8 cellular contexts compared by ENCODE assay signal in the genomic region with DNA sequence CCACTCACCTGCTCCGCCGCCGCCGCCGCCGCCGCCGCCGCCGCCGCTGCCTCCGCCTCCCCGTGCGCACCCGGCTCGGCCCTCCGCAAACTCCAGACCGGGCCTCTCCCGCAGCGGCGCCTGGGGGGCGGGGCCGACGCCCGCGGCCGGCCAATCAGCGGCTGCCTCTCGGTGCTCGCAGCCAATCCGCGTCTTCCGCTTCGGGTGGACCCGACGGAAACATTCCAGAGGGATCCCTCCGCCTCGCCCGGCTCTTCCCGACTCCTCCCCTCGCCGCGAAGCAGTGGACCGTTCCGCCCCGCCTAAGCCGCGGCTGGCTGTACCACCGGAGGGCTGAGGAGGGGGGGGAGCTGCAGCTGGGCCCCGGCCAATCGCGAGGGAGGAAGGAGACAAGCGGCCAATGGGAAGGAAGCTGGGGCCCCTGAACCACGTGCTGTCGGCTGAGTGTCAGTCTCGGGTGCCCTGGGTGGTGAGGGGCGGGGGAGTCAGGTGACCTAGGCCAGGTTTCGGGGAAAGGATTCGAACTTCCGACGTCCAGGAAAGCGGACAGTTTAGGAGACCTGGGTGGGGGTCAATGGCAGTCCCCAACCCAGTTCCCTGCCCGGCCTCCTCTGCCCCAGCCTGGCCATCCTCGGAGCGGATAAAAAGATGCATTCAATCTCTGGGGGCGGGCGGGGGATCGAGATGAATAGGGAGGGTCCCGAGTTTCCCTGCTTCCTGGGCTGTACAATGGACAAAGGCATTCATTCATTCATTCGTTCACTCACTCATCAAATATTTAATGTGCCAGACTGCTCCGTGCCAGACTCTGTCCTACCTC. TPM values are rescaled to one million over a fixed set of nuclear protein-coding genes. Genes with fewer than 3 reads are reported as not detected.
DNase-seq lines count a peak whose midpoint lies in the region; ATAC-seq, FAIRE-seq and TF ChIP-seq lines count a peak whose summit lies in the region.

A gene with protein sequence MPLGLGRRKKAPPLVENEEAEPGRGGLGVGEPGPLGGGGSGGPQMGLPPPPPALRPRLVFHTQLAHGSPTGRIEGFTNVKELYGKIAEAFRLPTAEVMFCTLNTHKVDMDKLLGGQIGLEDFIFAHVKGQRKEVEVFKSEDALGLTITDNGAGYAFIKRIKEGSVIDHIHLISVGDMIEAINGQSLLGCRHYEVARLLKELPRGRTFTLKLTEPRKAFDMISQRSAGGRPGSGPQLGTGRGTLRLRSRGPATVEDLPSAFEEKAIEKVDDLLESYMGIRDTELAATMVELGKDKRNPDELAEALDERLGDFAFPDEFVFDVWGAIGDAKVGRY (minus strand): TSS at position 99 of the 820 bp plus-strand sequence. CDS start 13,151 bp downstream, outside the sequence.

- BruUV-seq in IMR-90 (replicated peaks; lab: Mats Ljungman, UMichigan) = no TSS peak

- peak within 1 kb of the TSS; percentile 79 for H2BK5ac ChIP-seq in IMR-90 (ENCODE audit: low read depth, low read length, poor library complexity, severe bottlenecking)

- peak within 1 kb of the TSS; percentile 68; the same call in 1 of the 2 replicates for H3K56ac ChIP-seq in IMR-90 (ENCODE audit: extremely low read depth, insufficient read depth, low read length)

- CTCF ChIA-PET in IMR-90 (lab: Yijun Ruan, JAX) = no interaction called here

- POLR2A ChIA-PET in IMR-90 (lab: Charles Lee; ENCODE audit: unreplicated experiment) = no interaction called here

- ATAC-seq in IMR-90 (ENCODE audit: low read depth) = peak; percentile 99

- TF ChIP-seq POLR2A in IMR-90 (IDR thresholded peaks at IDR 0.05; ENCODE audit: low read depth, low read length) = peak; percentile 31; the same call in 1 of the 2 replicates

- H3K9me3 ChIP-seq in IMR-90 (ENCODE audit: control insufficient read depth, insufficient read depth, low read length) = no peaks in the 10 kb centered on the region

- H2BK120ac ChIP-seq in IMR-90 (ENCODE audit: low read depth, low read length) = peak within 1 kb of the TSS; percentile 38

- H3K14ac ChIP-seq in IMR-90 (replicated peaks; ENCODE audit: low read depth, low read length) = peak within 1 kb of the TSS; percentile 93

- H3K79me1 ChIP-seq in IMR-90 (ENCODE audit: low read depth in 1 of 2, low read length in 2 of 2) = peaks cover 20 to 36% of the 10 kb centered on the region in 2 experiments

- TF ChIP-seq CTCF in IMR-90 (conservative IDR thresholded peaks at IDR 0.05; ENCODE audit: low read depth, low read length) (no peak), mesothelial cell of epicardium (IDR thresholded peaks at IDR 0.05; ENCODE audit: unreplicated experiment) (no peak)

- H3K27me3 Mint-ChIP-seq in mesothelial cell of epicardium (ENCODE audit: low read depth) = no peaks in the 10 kb centered on the region

- H2AK9ac ChIP-seq in IMR-90 (replicated peaks; ENCODE audit: low read depth, low read length, poor library complexity) = peak within 1 kb of the TSS; percentile 99

- H2AFZ ChIP-seq in IMR-90 (replicated peaks; ENCODE audit: low read length, poor library complexity) = peak within 1 kb of the TSS; percentile 92

- peak within 1 kb of the TSS; percentile 93 for H3K27ac Mint-ChIP-seq in mesothelial cell of epicardium

- WGBS in IMR-90 (ENCODE audit: extremely low coverage in 2 of 2, insufficient read length in 1 of 2), 2 experiments = 0% methylated on average over 16 of the region's 71 CpGs; no CpG with 5 or more reads in 1 of the 2 experiments

- 0 out of 3 replicates have a peak within 1 kb of the TSS, but pooled peaks have one; percentile 12 for H2BK15ac ChIP-seq in IMR-90 (ENCODE audit: low read depth, low read length)

- H3K4me1 ChIP-seq in IMR-90 (ENCODE audit: control insufficient read depth, insufficient read depth, low read length) = peaks cover 8% of the 10 kb centered on the region

- H3K4ac ChIP-seq in IMR-90 (ENCODE audit: low read depth, low read length) = peak within 1 kb of the TSS; percentile 70

- H3K4me2 ChIP-seq in IMR-90 (ENCODE audit: low read depth, low read length) = peak within 1 kb of the TSS; percentile 99

- H3K9ac ChIP-seq in IMR-90 (ENCODE audit: low read depth, low read length) = peak within 1 kb of the TSS; percentile 73

- H3K23ac ChIP-seq in IMR-90 (ENCODE audit: low read depth, low read length) = peak within 1 kb of the TSS; percentile 32

- peaks cover 13% of the 10 kb centered on the region for H3K36me3 Mint-ChIP-seq in mesothelial cell of epicardium

- peak; percentile 86 for FAIRE-seq in GM19239 (lab: Jason Lieb, UNC)

- H3K9me3 Mint-ChIP-seq in mesothelial cell of epicardium = no peaks in the 10 kb centered on the region

- H4K91ac ChIP-seq in IMR-90 (ENCODE audit: insufficient read depth, low read depth, low read length) = peak within 1 kb of the TSS; percentile 31

- H4K20me1 ChIP-seq in IMR-90 (ENCODE audit: insufficient read depth, low read length) = peaks cover 24% of the 10 kb centered on the region

- no peak within 1 kb of the TSS for H3K18ac ChIP-seq in IMR-90 (ENCODE audit: low read depth, low read length)

- peak within 1 kb of the TSS; percentile 45 to 62 for H4K8ac ChIP-seq in IMR-90 (ENCODE audit: low read depth in 2 of 2, low read length in 2 of 2)

- H2BK20ac ChIP-seq in IMR-90 (ENCODE audit: low read depth, low read length) = no peak within 1 kb of the TSS

- H3K4me1 Mint-ChIP-seq in mesothelial cell of epicardium = peaks cover 25% of the 10 kb centered on the region

- in situ Hi-C loops in IMR-90 (cut with MboI; ENCODE audit: low sequenced_read_pairs) = no loop called here

- peak within 1 kb of the TSS; percentile 100 for H3K4me3 ChIP-seq in IMR-90 (ENCODE audit: insufficient read depth, low read depth, low read length)

- no peak for TF ChIP-seq RAD21 in IMR-90 (IDR thresholded peaks at IDR 0.05; ENCODE audit: low read length)

- H3K36me3 ChIP-seq in IMR-90 (ENCODE audit: control insufficient read depth, insufficient read depth, low read length) = peaks cover 11% of the 10 kb centered on the region

- intact Hi-C loops in IMR-90 (cut with micrococcal nuclease) = no loop called here

- dilution Hi-C loops in IMR-90 (cut with HindIII; ENCODE audit: low sequenced_read_pairs, unreplicated experiment) = no loop called here

- peaks cover 11% of the 10 kb centered on the region for H3K9me1 ChIP-seq in IMR-90 (ENCODE audit: insufficient read depth, low read length)

- H3K27ac ChIP-seq in IMR-90 (ENCODE audit: insufficient read depth, low read length) = peak within 1 kb of the TSS; percentile 62

- H3K4me3 Mint-ChIP-seq in mesothelial cell of epicardium = peak within 1 kb of the TSS; percentile 84

- peak; percentile 100 for DNase-seq in AG08395 (ENCODE audit: low spot score)
- DNase-seq in GM19239 (ENCODE audit: insufficient read length, low spot score) = peak; percentile 98
- DNase-seq in IMR-90 = peak; percentile 99
- peak; percentile 100 for DNase-seq in OCI-M1 (lab: John Stamatoyannopoulos, UW)
- DNase-seq in activated T-cell treated with anti-CD3 and anti-CD28 coated beads for 48 hours (ENCODE audit: low read depth) = peak; percentile 86
- DNase-seq in epidermal melanocyte (ENCODE audit: insufficient read length, low spot score) = peak; percentile 99
- peak; percentile 97 to 98 for DNase-seq in mesothelial cell of epicardium (ENCODE audit: low spot score in 2 of 2, unreplicated experiment in 2 of 2)
- peak; percentile 68 for DNase-seq in stimulated activated CD8-positive, alpha-beta memory T cell treated with anti-CD3 and anti-CD28 coated beads, Interleukin-15, amount 100 ng/mL, for 24 hours (ENCODE audit: low read depth)

- no peaks in the 10 kb centered on the region for H3K27me3 ChIP-seq in IMR-90 (ENCODE audit: control insufficient read depth, insufficient read depth, low read length)

- H2AK5ac ChIP-seq in IMR-90 (ENCODE audit: low read depth, low read length) = peak within 1 kb of the TSS; percentile 92

- H4K5ac ChIP-seq in IMR-90 (ENCODE audit: low read depth, low read length) = peak within 1 kb of the TSS; percentile 78; the same call in 1 of the 2 replicates

TF ChIP-seq in IMR-90, 13 proteins besides CTCF, POLR2A, EP300 and RAD21 (continues in another document):
- TF ChIP-seq RFX5 (IDR thresholded peaks at IDR 0.05; ENCODE audit: low read depth, low read length) (0 out of 2 replicates have a peak, but pooled peaks have one; percentile 54), MXI1 (IDR thresholded peaks at IDR 0.05; ENCODE audit: borderline replicate concordance, low read depth, low read length) (peak; percentile 49; the same call in 1 of the 2 replicates), BHLHE40 (IDR thresholded peaks at IDR 0.05; ENCODE audit: low read depth, low read length) (peak; percentile 96), MAFK (IDR thresholded peaks at IDR 0.05; ENCODE audit: low read depth, low read length) (no peak), RCOR1 (IDR thresholded peaks at IDR 0.05; ENCODE audit: insufficient replicate concordance, low read length) (no peak), CHD1 (IDR thresholded peaks at IDR 0.05; ENCODE audit: low read depth, low read length) (peak; percentile 94; the same call in 1 of the 2 replicates), NFE2L2 (IDR thresholded peaks at IDR 0.05; ENCODE audit: low read depth, low read length) (no peak), FOS (IDR thresholded peaks at IDR 0.05; ENCODE audit: low read depth, low read length) (peak; percentile 40; the same call in 1 of the 2 replicates), MAZ (IDR thresholded peaks at IDR 0.05; ENCODE audit: borderline replicate concordance, low read depth, low read length) (peak; percentile 83; the same call in 1 of the 2 replicates), SMC3 (IDR thresholded peaks at IDR 0.05; ENCODE audit: low read depth, low read length) (no peak), CEBPB (IDR thresholded peaks at IDR 0.05; ENCODE audit: low read depth, low read length) (no peak)
- TF ChIP-seq, protein P1, sequence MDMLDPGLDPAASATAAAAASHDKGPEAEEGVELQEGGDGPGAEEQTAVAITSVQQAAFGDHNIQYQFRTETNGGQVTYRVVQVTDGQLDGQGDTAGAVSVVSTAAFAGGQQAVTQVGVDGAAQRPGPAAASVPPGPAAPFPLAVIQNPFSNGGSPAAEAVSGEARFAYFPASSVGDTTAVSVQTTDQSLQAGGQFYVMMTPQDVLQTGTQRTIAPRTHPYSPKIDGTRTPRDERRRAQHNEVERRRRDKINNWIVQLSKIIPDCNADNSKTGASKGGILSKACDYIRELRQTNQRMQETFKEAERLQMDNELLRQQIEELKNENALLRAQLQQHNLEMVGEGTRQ (IDR thresholded peaks at IDR 0.05; ENCODE audit: low read depth, low read length) = peak; percentile 96

RNA-seq across cellular contexts. Expression of the gene that starts here (rescaled TPM):
- 74.2 and 77.5 TPM in 2 replicates for total RNA-seq in IMR-90 (2012; rRNA removed)
- 133 and 153 TPM in 2 replicates for polyA plus RNA-seq in IMR-90 (2012; rRNA removed)
- polyA plus RNA-seq in IMR-90 (2012; cell fraction: cytosol; rRNA removed) = 151 and 196 TPM in 2 replicates
- 93.4 and 205 TPM in 2 replicates for polyA plus RNA-seq in IMR-90 (2012; cell fraction: nucleus; rRNA removed; ENCODE audit: low replicate concordance)
- total RNA-seq in mesothelial cell of epicardium = 108 to 111 TPM (median 111 TPM) in 3 replicates

Comparison
In these comparisons a context has a peak if more than half of its experiments do, and no peak if none do; other contexts are left out.
1. Peak in every context shown above with its lines: DNase-seq, ATAC-seq, H3K4me3 ChIP-seq and H3K27ac ChIP-seq.